17 cellular contexts compared by ENCODE assay signal in the genomic region with DNA sequence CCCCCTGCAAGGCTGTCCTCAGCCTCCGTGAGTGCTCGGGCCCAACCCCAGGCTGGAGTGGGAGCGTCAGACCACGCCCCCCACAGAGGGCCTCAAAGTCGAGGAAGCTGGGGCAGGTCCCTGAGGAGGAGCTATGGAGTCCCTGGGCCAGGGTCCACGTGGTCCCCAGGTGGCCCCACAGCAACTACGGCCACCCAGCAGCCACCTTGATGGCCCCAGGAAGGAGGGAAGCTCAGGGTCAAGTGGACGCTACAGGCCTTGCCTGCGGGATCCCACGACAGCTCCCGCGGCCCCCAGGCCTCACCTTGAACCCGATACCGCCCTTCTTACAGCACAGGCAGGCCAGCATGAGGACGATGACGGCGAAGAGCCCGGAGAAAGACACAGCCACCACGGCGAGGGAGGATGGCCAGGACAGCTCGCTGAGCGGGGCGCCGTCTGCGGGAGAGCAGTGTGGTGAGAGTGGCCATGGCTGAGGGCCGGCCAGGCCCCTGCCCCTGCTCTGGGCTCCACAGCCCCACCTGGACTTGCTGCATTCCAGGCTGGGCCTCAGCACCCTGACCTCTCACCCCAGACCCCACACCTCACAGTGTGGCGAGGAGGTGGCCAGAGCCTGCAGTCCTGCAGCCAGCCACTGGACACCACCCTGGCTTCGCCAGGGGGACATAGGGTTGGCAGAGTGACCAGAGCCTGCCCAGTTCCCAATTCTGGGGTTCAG. TPM values are rescaled to one million over a fixed set of nuclear protein-coding genes. Genes with fewer than 3 reads are reported as not detected.
DNase-seq lines count a peak whose midpoint lies in the region; ATAC-seq and TF ChIP-seq lines count a peak whose summit lies in the region.
"Had no signal": no experiment of that assay in that cellular context is flagged by ENCODE, and none has a peak within 500 bp of the region (broad histone marks: within the 10 kb centered on the region; RNA-seq: fewer than 3 reads in every experiment).

No MANE protein-coding gene starts in this region.

- H3K36me3 ChIP-seq in NT2/D1 (ENCODE audit: insufficient read depth, insufficient read length, low read length) (no peaks in the 10 kb centered on the region), tibial nerve (no peaks in the 10 kb centered on the region)
- no peaks in the 10 kb centered on the region for H3K36me3 ChIP-seq in naive thymus-derived CD4-positive, alpha-beta T cell (ENCODE audit: control insufficient read depth in 2 of 3, insufficient read depth in 3 of 3, low read length in 3 of 3)
- H3K36me3 ChIP-seq: BE2C, HAP-1 had no signal

- H3K4me3 Mint-ChIP-seq in naive thymus-derived CD4-positive, alpha-beta T cell: no peak overlapping the region
- H3K4me3 Mint-ChIP-seq: CD8-positive, alpha-beta memory T cell; GM23338; HFFc6 had no signal

- intact Hi-C loops in naive thymus-derived CD4-positive, alpha-beta T cell (cut with micrococcal nuclease): no loop called here

- no peak for TF ChIP-seq EP300 in tibial nerve (IDR thresholded peaks at IDR 0.05)

- CTCF ChIA-PET in naive thymus-derived CD4-positive, alpha-beta T cell (lab: Charles Lee): no interaction called here

- no peaks in the 10 kb centered on the region for H3K27me3 Mint-ChIP-seq in naive thymus-derived CD4-positive, alpha-beta T cell

- H3K9me3 Mint-ChIP-seq in naive thymus-derived CD4-positive, alpha-beta T cell: peaks cover 0 to 15% (median 0%) of the 10 kb centered on the region in 11 donors
- H3K9me3 Mint-ChIP-seq: CD8-positive, alpha-beta memory T cell had no signal

- no peak for TF ChIP-seq CTCF in tibial nerve (IDR thresholded peaks at IDR 0.05)

- peaks cover 0 to 2% (median 0%) of the 10 kb centered on the region in 7 donors for H3K4me1 Mint-ChIP-seq in naive thymus-derived CD4-positive, alpha-beta T cell
- H3K4me1 Mint-ChIP-seq: CD8-positive, alpha-beta memory T cell; GM23338 had no signal

- TF ChIP-seq POLR2A in tibial nerve (IDR thresholded peaks at IDR 0.05): no peak

- DNase-seq in NT2/D1 (ENCODE audit: low read depth, low spot score) (no peak), tibial nerve (ENCODE audit: low spot score in 2 of 2) (no peak), NCI-H1092 treated with DMSO at 0.1 percent for 48 hours (lab: John Stamatoyannopoulos, UW) (no peak), NCI-H187 (lab: John Stamatoyannopoulos, UW) (no peak), NCI-H774 (lab: John Stamatoyannopoulos, UW) (no peak)
- no peak for DNase-seq in naive thymus-derived CD4-positive, alpha-beta T cell
- DNase-seq: BE2C; CD8-positive, alpha-beta memory T cell; DND-41; HFFc6 had no signal

- no peaks in the 10 kb centered on the region for H3K36me3 Mint-ChIP-seq in naive thymus-derived CD4-positive, alpha-beta T cell
- H3K36me3 Mint-ChIP-seq: CD8-positive, alpha-beta memory T cell had no signal

- H3K9me3 ChIP-seq in NT2/D1 (ENCODE audit: insufficient read depth, low read length): no peaks in the 10 kb centered on the region; the same call in 1 of the 2 replicates
- no peaks in the 10 kb centered on the region for H3K9me3 ChIP-seq in naive thymus-derived CD4-positive, alpha-beta T cell (ENCODE audit: control insufficient read depth in 2 of 3, low read length in 3 of 3)
- H3K9me3 ChIP-seq in tibial nerve: no peaks in the 10 kb centered on the region
- H3K9me3 ChIP-seq: A549, BE2C, HAP-1 had no signal

- peak overlapping the region; percentile 2 for H3K9ac ChIP-seq in NT2/D1 (ENCODE audit: insufficient read length, low read depth)

- peak; percentile 11 for ATAC-seq in naive thymus-derived CD4-positive, alpha-beta T cell
- ATAC-seq: A549, GM23338 had no signal

- H3K27me3 ChIP-seq in NT2/D1 (ENCODE audit: insufficient read depth, insufficient read length): peaks cover 3% of the 10 kb centered on the region
- H3K27me3 ChIP-seq in naive thymus-derived CD4-positive, alpha-beta T cell (ENCODE audit: control insufficient read depth in 2 of 2, insufficient read depth in 2 of 2, low read length in 2 of 2): no peaks in the 10 kb centered on the region
- H3K27me3 ChIP-seq in tibial nerve: no peaks in the 10 kb centered on the region
- H3K27me3 ChIP-seq: BE2C had no signal

- H3K4me3 ChIP-seq in NT2/D1 (ENCODE audit: insufficient read length, low read depth): no peak overlapping the region
- H3K4me3 ChIP-seq in naive thymus-derived CD4-positive, alpha-beta T cell (ENCODE audit: low read length): no peak overlapping the region
- H3K4me3 ChIP-seq in tibial nerve: peak overlapping the region in 1 of 4 donors; percentile 65
- H3K4me3 ChIP-seq: A549, GM23338, HAP-1 had no signal

- no peak overlapping the region for H3K27ac Mint-ChIP-seq in naive thymus-derived CD4-positive, alpha-beta T cell
- H3K27ac Mint-ChIP-seq: CD8-positive, alpha-beta memory T cell; GM23338; HFFc6 had no signal

- peaks cover 32% of the 10 kb centered on the region for H3K4me1 ChIP-seq in NT2/D1 (ENCODE audit: insufficient read depth, insufficient read length)
- no peaks in the 10 kb centered on the region for H3K4me1 ChIP-seq in naive thymus-derived CD4-positive, alpha-beta T cell (ENCODE audit: control insufficient read depth in 2 of 2, insufficient read depth in 2 of 2, low read length in 2 of 2)
- peaks cover 0 to 54% (median 11%) of the 10 kb centered on the region in 4 donors for H3K4me1 ChIP-seq in tibial nerve
- H3K4me1 ChIP-seq: A549, BE2C, HAP-1 had no signal

- 75 to 84% methylated on average over 21 to 26 of the region's 28 CpGs for WGBS in tibial nerve, 2 donors

- POLR2A ChIA-PET in naive thymus-derived CD4-positive, alpha-beta T cell (lab: Charles Lee): interaction anchor here (0.6 kb wide), 1 partner anchor 840 kb away, joined by 3 read pairs; no protein-coding TSS in a partner anchor

- H3K27ac ChIP-seq in cingulate gyrus (ENCODE audit: low read depth, low read length) (peak overlapping the region; percentile 100), tibial nerve (peak overlapping the region; percentile 43 to 95 (median 85))
- no peak overlapping the region for H3K27ac ChIP-seq in naive thymus-derived CD4-positive, alpha-beta T cell (ENCODE audit: low read depth, low read length)
- H3K27ac ChIP-seq: A549 had no signal

RNA-seq across cellular contexts. Expression of gene PVALEF, which starts 31.1 kb away (rescaled TPM):
- total RNA-seq in naive thymus-derived CD4-positive, alpha-beta T cell: not detected
- polyA plus RNA-seq in naive thymus-derived CD4-positive, alpha-beta T cell: not detected
- total RNA-seq in tibial nerve: not detected
- total RNA-seq: Caco-2; CD8-positive, alpha-beta memory T cell; GM23338; HFFc6; HT1080 had no signal
- polyA plus RNA-seq: A549; AG04450; CD8-positive, alpha-beta memory T cell; GM23338 had no signal

RNA-seq across cellular contexts. Expression of gene AATK, which starts 31.8 kb away (rescaled TPM):
- 10 to 100 TPM in 1 of 5 experiments, 1 to 10 TPM in 2, under 1 TPM in 2; 0.46 to 10.4 (median 1.4) TPM for total RNA-seq in naive thymus-derived CD4-positive, alpha-beta T cell
- not detected for polyA plus RNA-seq in naive thymus-derived CD4-positive, alpha-beta T cell
- 100 to 1,000 TPM; 247 to 385 (median 322) TPM for total RNA-seq in tibial nerve
- polyA plus RNA-seq: CD8-positive, alpha-beta memory T cell had no signal

Comparison
In these comparisons a context has a peak if more than half of its experiments do, and no peak if none do; other contexts are left out.
1. RNA of gene AATK, which starts 31.8 kb away (total RNA-seq): 247 to 385 TPM in tibial nerve; 0.46 to 10.4 TPM in naive thymus-derived CD4-positive, alpha-beta T cell; every median in the first group is over 10 times any median in the second.